In the genomic region with DNA sequence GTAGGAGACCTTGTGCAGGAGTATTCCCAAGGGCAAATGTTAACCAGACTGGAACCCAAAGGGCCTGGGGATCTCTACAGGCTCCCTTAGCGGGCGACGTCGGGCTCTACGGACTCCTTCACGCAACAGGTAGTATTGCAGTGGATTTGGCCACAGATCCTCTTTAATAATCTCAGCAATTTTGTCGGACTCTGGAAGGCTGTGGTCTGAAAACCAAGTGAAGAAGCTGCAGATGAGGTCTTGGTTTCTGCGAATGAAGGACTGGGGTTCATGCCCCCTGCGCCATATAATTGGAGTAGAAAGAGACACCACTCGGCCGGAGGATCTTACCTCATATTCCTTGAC, we compare ENCODE assay signal across 8 cellular contexts. TPM values are rescaled to one million over a fixed set of nuclear protein-coding genes. Genes with fewer than 3 reads are reported as not detected.
DNase-seq lines count a peak whose midpoint lies in the region; ATAC-seq and TF ChIP-seq lines count a peak whose summit lies in the region.

No MANE protein-coding gene starts in this region.

- H3K27me3 ChIP-seq in cardiac muscle cell (no peaks in the 10 kb centered on the region), lung (ENCODE audit: control insufficient read depth, insufficient read depth) (no peaks in the 10 kb centered on the region), upper lobe of left lung (no peaks in the 10 kb centered on the region)

- peak overlapping the region; percentile 75 for H3K4me3 ChIP-seq in cardiac muscle cell
- peak overlapping the region; percentile 88 for H3K4me3 ChIP-seq in astrocyte of the spinal cord (ENCODE audit: low read depth, low read length)
- peak overlapping the region; percentile 96 for H3K4me3 ChIP-seq in lung
- peak overlapping the region; percentile 49 to 92 (median 80) for H3K4me3 ChIP-seq in upper lobe of left lung

- DNase-seq in cardiac muscle cell (ENCODE audit: low read depth in 1 of 2, low spot score in 1 of 2) (no peak), cardiac septum (ENCODE audit: low spot score) (no peak), astrocyte of the spinal cord (ENCODE audit: low read depth, low spot score) (no peak), lung (ENCODE audit: low spot score) (no peak), upper lobe of left lung (no peak), hypothalamus (lab: John Stamatoyannopoulos, UW) (no peak), NCI-H1694 (lab: John Stamatoyannopoulos, UW) (no peak), HCEC 1CT (no peak)

- no peaks in the 10 kb centered on the region for H3K36me3 ChIP-seq in cardiac muscle cell
- H3K36me3 ChIP-seq in lung (ENCODE audit: control insufficient read depth in 2 of 2, insufficient read depth in 2 of 2, low read length in 2 of 2), result peaks cover 3 to 4% of the 10 kb centered on the region in 2 donors
- H3K36me3 ChIP-seq in upper lobe of left lung, result peaks cover 0 to 13% (median 2%) of the 10 kb centered on the region in 4 donors

- H3K27ac ChIP-seq in cardiac muscle cell (peak overlapping the region; percentile 92), lung (ENCODE audit: low read depth in 1 of 2, low read length in 1 of 2) (peak overlapping the region; percentile 96 to 100), upper lobe of left lung (peak overlapping the region; percentile 96 to 99 (median 99))

- TF ChIP-seq CTCF in cardiac muscle cell (IDR thresholded peaks at IDR 0.05; ENCODE audit: low read depth, low read length), result no peak
- TF ChIP-seq CTCF in astrocyte of the spinal cord (IDR thresholded peaks at IDR 0.05; ENCODE audit: low read depth, low read length), result no peak
- TF ChIP-seq CTCF in lung (IDR thresholded peaks at IDR 0.05; ENCODE audit: control extremely low read depth, extremely low read depth), result no peak
- no peak for TF ChIP-seq CTCF in upper lobe of left lung (IDR thresholded peaks at IDR 0.05)

- 65 to 77% methylated on average over 11 of the region's 11 CpGs for WGBS in lung, 2 donors
- WGBS in upper lobe of left lung, 2 donors, result 61 to 73% methylated on average over 11 of the region's 11 CpGs

- intact Hi-C loops in cardiac septum (cut with DNase I), result loop anchor here (1.0 to 5.0 kb wide), 3 partner anchors 24 to 292 kb away; partner anchors contain the start of genes RWDD1 and TSPYL4

- TF ChIP-seq EP300 in upper lobe of left lung (IDR thresholded peaks at IDR 0.05), result no peak

- in situ Hi-C loops in astrocyte of the spinal cord (cut with HindIII; ENCODE audit: low sequenced_read_pairs), result no loop called here

- ATAC-seq in lung (ENCODE audit: insufficient read depth, low FRiP score) (no peak), upper lobe of left lung (ENCODE audit: low FRiP score in 2 of 2) (no peak)

- peaks cover 30% of the 10 kb centered on the region for H3K4me1 ChIP-seq in cardiac muscle cell (ENCODE audit: low read depth)
- peaks cover 12 to 16% of the 10 kb centered on the region in 2 donors for H3K4me1 ChIP-seq in lung (ENCODE audit: control insufficient read depth in 2 of 2, insufficient read depth in 2 of 2, low read length in 2 of 2)
- peaks cover 48 to 54% (median 49%) of the 10 kb centered on the region in 4 donors for H3K4me1 ChIP-seq in upper lobe of left lung

- H3K9me3 ChIP-seq in cardiac muscle cell (ENCODE audit: low read depth), result no peaks in the 10 kb centered on the region
- H3K9me3 ChIP-seq in lung (ENCODE audit: control insufficient read depth in 2 of 2, insufficient read depth in 1 of 2, low read length in 1 of 2), result no peaks in the 10 kb centered on the region
- H3K9me3 ChIP-seq in upper lobe of left lung, result no peaks in the 10 kb centered on the region

- no peak for TF ChIP-seq POLR2A in upper lobe of left lung (IDR thresholded peaks at IDR 0.05)

RNA-seq across cellular contexts. Expression of gene TSPYL1, which starts 1.3 kb away (rescaled TPM):
- total RNA-seq in cardiac muscle cell, result 59.9 and 65.2 TPM in 2 replicates
- 40.8 and 52.3 TPM in 2 replicates for polyA plus RNA-seq in cardiac muscle cell
- 125 TPM for total RNA-seq in cardiac septum
- 10 to 100 TPM; 67.8 to 68.8 TPM for total RNA-seq in lung
- 10 to 100 TPM; 16.3 to 25.1 TPM for polyA plus RNA-seq in lung
- total RNA-seq in upper lobe of left lung, result 10 to 100 TPM; 33.5 to 83.6 (median 64.9) TPM

RNA-seq across cellular contexts. Expression of gene TSPYL4, which starts 24.6 kb away (rescaled TPM):
- total RNA-seq in cardiac muscle cell, result 43.1 and 54.1 TPM in 2 replicates
- polyA plus RNA-seq in cardiac muscle cell, result 38.2 and 43.4 TPM in 2 replicates
- 29.7 TPM for total RNA-seq in cardiac septum
- total RNA-seq in lung, result 10 to 100 TPM; 14.8 to 30.0 TPM
- 1 to 10 TPM; 7.3 to 8.9 TPM for polyA plus RNA-seq in lung
- total RNA-seq in upper lobe of left lung, result 10 to 100 TPM in 2 of 6 donors, 1 to 10 TPM in 4; 4.4 to 13.0 (median 9.4) TPM
